19 cellular contexts compared by ENCODE assay signal in genomic region chr6:156845447-156845846, GRCh38.
DNase-seq lines count a peak whose midpoint lies in the region; ATAC-seq, FAIRE-seq and TF ChIP-seq lines count a peak whose summit lies in the region.
"Had no signal": no experiment of that assay in that cellular context is flagged by ENCODE, and none has a peak within 500 bp of the region (broad histone marks: within the 10 kb centered on the region; RNA-seq: fewer than 3 reads in every experiment).

No MANE protein-coding gene starts in this region.

- no peaks in the 10 kb centered on the region for H3K27me3 Mint-ChIP-seq in activated CD4-positive, alpha-beta T cell treated with anti-CD3 and anti-CD28 coated beads for 36 hours
- no peaks in the 10 kb centered on the region for H3K27me3 Mint-ChIP-seq in activated T-helper 2 cell treated with anti-CD3 and anti-CD28 coated beads, Interferon-gamma antibody, Interleukin-2, Interleukin-4, amounts not matched to agents 10 μg/mL and 5 μg/mL and 100 μg/mL, durations not matched to agents 14 hours and 24 hours and 36 hours (ENCODE audit: low read depth)
- no peaks in the 10 kb centered on the region for H3K27me3 Mint-ChIP-seq in natural killer cell treated with Interleukin-12 subunit alpha and Interleukin-12 subunit beta and Interleukin-15 and Interleukin-18, amount 100 ng/mL, for 72 hours

- POLR2A ChIA-PET in activated CD4-positive, alpha-beta T cell treated with anti-CD3 and anti-CD28 coated beads for 36 hours (lab: Charles Lee): no interaction called here

- peaks cover 83% of the 10 kb centered on the region for H3K4me1 Mint-ChIP-seq in activated CD4-positive, alpha-beta T cell treated with anti-CD3 and anti-CD28 coated beads for 36 hours
- H3K4me1 Mint-ChIP-seq in activated T-helper 2 cell treated with anti-CD3 and anti-CD28 coated beads, Interferon-gamma antibody, Interleukin-2, Interleukin-4, amounts not matched to agents 10 μg/mL and 5 μg/mL and 100 μg/mL, durations not matched to agents 14 hours and 24 hours and 36 hours (ENCODE audit: low read depth): peaks cover 31% of the 10 kb centered on the region
- peaks cover 62 to 80% of the 10 kb centered on the region in 2 donors for H3K4me1 Mint-ChIP-seq in natural killer cell treated with Interleukin-12 subunit alpha and Interleukin-12 subunit beta and Interleukin-15 and Interleukin-18, amount 100 ng/mL, for 72 hours (ENCODE audit: low read depth in 2 of 2)

- peak overlapping the region; percentile 74 for H3K27ac Mint-ChIP-seq in activated CD4-positive, alpha-beta T cell treated with anti-CD3 and anti-CD28 coated beads for 36 hours
- peak overlapping the region; percentile 51 for H3K27ac Mint-ChIP-seq in activated T-helper 2 cell treated with anti-CD3 and anti-CD28 coated beads, Interferon-gamma antibody, Interleukin-2, Interleukin-4, amounts not matched to agents 10 μg/mL and 5 μg/mL and 100 μg/mL, durations not matched to agents 14 hours and 24 hours and 36 hours
- peak overlapping the region in 1 of 2 donors; percentile 40 for H3K27ac Mint-ChIP-seq in natural killer cell treated with Interleukin-12 subunit alpha and Interleukin-12 subunit beta and Interleukin-15 and Interleukin-18, amount 100 ng/mL, for 72 hours

- no peak for DNase-seq in activated CD4-positive, alpha-beta T cell treated with anti-CD3 and anti-CD28 coated beads for 36 hours
- no peak for DNase-seq in activated CD4-positive, alpha-beta T cell treated with anti-CD3 and anti-CD28 coated beads for 1 hour
- DNase-seq in GM12891 (ENCODE audit: insufficient read length, low spot score): no peak
- DNase-seq in activated T-helper 2 cell treated with anti-CD3 and anti-CD28 coated beads, Interferon-gamma antibody, Interleukin-2, Interleukin-4, amounts not matched to agents 10 μg/mL and 5 μg/mL and 100 μg/mL, durations not matched to agents 14 hours and 24 hours and 36 hours (ENCODE audit: low spot score): no peak
- DNase-seq in natural killer cell treated with Interleukin-12 subunit alpha and Interleukin-12 subunit beta and Interleukin-15 and Interleukin-18, amount 100 ng/mL, for 72 hours (ENCODE audit: low spot score): no peak
- DNase-seq in NCI-H69 (lab: John Stamatoyannopoulos, UW): no peak
- no peak for DNase-seq in globus pallidus (ENCODE audit: low spot score)
- DNase-seq: activated CD4-positive, CD25-positive, alpha-beta regulatory T cell; DND-41; KG1; NCI-H1105; NCI-H526; OCI-M1; retina; SHP77; transverse colon had no signal

- FAIRE-seq in GM12891 (lab: Jason Lieb, UNC): peak; percentile 13
- FAIRE-seq: A204.1 had no signal

- intact Hi-C loops in activated CD4-positive, alpha-beta T cell treated with anti-CD3 and anti-CD28 coated beads for 36 hours (cut with DNase I, micrococcal nuclease): no loop called here
- intact Hi-C loops in activated T-helper 2 cell treated with anti-CD3 and anti-CD28 coated beads, Interferon-gamma antibody, Interleukin-2, Interleukin-4, amounts not matched to agents 10 μg/mL and 5 μg/mL and 100 μg/mL, durations not matched to agents 14 hours and 24 hours and 36 hours (cut with micrococcal nuclease): no loop called here

- peaks cover 9% of the 10 kb centered on the region for H3K36me3 Mint-ChIP-seq in activated CD4-positive, alpha-beta T cell treated with anti-CD3 and anti-CD28 coated beads for 36 hours (ENCODE audit: low read depth)
- H3K36me3 Mint-ChIP-seq in activated T-helper 2 cell treated with anti-CD3 and anti-CD28 coated beads, Interferon-gamma antibody, Interleukin-2, Interleukin-4, amounts not matched to agents 10 μg/mL and 5 μg/mL and 100 μg/mL, durations not matched to agents 14 hours and 24 hours and 36 hours (ENCODE audit: low read depth): peaks cover 15% of the 10 kb centered on the region
- H3K36me3 Mint-ChIP-seq in natural killer cell treated with Interleukin-12 subunit alpha and Interleukin-12 subunit beta and Interleukin-15 and Interleukin-18, amount 100 ng/mL, for 72 hours: no peaks in the 10 kb centered on the region

- no peak for TF ChIP-seq POLR2A in GM12891 (IDR thresholded peaks at IDR 0.05; ENCODE audit: low read depth, low read length)

- H3K4me3 Mint-ChIP-seq in activated CD4-positive, alpha-beta T cell treated with anti-CD3 and anti-CD28 coated beads for 36 hours: no peak overlapping the region
- peak overlapping the region; percentile 7 for H3K4me3 Mint-ChIP-seq in activated T-helper 2 cell treated with anti-CD3 and anti-CD28 coated beads, Interferon-gamma antibody, Interleukin-2, Interleukin-4, amounts not matched to agents 10 μg/mL and 5 μg/mL and 100 μg/mL, durations not matched to agents 14 hours and 24 hours and 36 hours (ENCODE audit: low read depth)
- peak overlapping the region; percentile 26 for H3K4me3 Mint-ChIP-seq in natural killer cell treated with Interleukin-12 subunit alpha and Interleukin-12 subunit beta and Interleukin-15 and Interleukin-18, amount 100 ng/mL, for 72 hours

- no peak for ATAC-seq in activated CD4-positive, alpha-beta T cell treated with anti-CD3 and anti-CD28 coated beads for 36 hours
- no peak for ATAC-seq in natural killer cell treated with Interleukin-12 subunit alpha and Interleukin-12 subunit beta and Interleukin-15 and Interleukin-18, amount 100 ng/mL, for 72 hours
- ATAC-seq in HG02870 (IDR thresholded peaks at IDR 0.05; ENCODE audit: unreplicated experiment): no peak
- ATAC-seq: HCT116 had no signal

- CTCF ChIA-PET in activated CD4-positive, alpha-beta T cell treated with anti-CD3 and anti-CD28 coated beads for 36 hours (lab: Charles Lee): interaction anchor here (0.7 kb wide), 1 partner anchor 21 kb away, joined by 4 read pairs; no protein-coding TSS in a partner anchor

- no peaks in the 10 kb centered on the region for H3K9me3 Mint-ChIP-seq in activated CD4-positive, alpha-beta T cell treated with anti-CD3 and anti-CD28 coated beads for 36 hours (ENCODE audit: low read depth)
- no peaks in the 10 kb centered on the region for H3K9me3 Mint-ChIP-seq in activated T-helper 2 cell treated with anti-CD3 and anti-CD28 coated beads, Interferon-gamma antibody, Interleukin-2, Interleukin-4, amounts not matched to agents 10 μg/mL and 5 μg/mL and 100 μg/mL, durations not matched to agents 14 hours and 24 hours and 36 hours
- no peaks in the 10 kb centered on the region for H3K9me3 Mint-ChIP-seq in natural killer cell treated with Interleukin-12 subunit alpha and Interleukin-12 subunit beta and Interleukin-15 and Interleukin-18, amount 100 ng/mL, for 72 hours

TF ChIP-seq in GM12891, 5 proteins besides CTCF, POLR2A, EP300 and RAD21:
- no peak for TF ChIP-seq POU2F2 (IDR thresholded peaks at IDR 0.05; ENCODE audit: low read depth, low read length)
- TF ChIP-seq PAX5 (IDR thresholded peaks at IDR 0.05; ENCODE audit: insufficient read depth, low read length, severe bottlenecking): no peak
- no peak for TF ChIP-seq TAF1 (IDR thresholded peaks at IDR 0.05; ENCODE audit: low read depth, low read length)
- no peak for TF ChIP-seq SPI1 (IDR thresholded peaks at IDR 0.05; ENCODE audit: low read depth, low read length)
- no peak for TF ChIP-seq POLR2AphosphoS5 (IDR thresholded peaks at IDR 0.05; ENCODE audit: low read depth, low read length)
